23 cellular contexts compared by ENCODE assay signal in the genomic region with DNA sequence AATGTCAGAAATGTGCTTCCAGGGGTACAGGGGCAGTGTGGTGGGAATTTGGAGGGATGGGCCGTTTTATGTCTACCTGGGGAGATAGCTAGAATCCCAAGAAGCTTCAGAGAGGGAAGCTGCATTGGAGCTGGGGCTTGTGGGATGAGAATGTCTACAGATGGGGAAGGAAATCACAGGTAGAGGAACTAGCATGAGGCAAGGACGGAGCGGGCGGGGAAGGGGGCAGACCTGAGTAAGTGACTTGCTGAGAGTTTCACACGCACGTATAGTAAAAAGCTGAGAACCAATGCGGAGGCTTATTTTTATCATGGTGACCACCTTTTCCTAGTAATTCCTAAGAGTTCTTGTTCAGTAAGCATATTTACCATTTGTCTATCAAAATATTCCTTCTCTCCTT. TPM values are rescaled to one million over a fixed set of nuclear protein-coding genes. Genes with fewer than 3 reads are reported as not detected.
DNase-seq lines count a peak whose midpoint lies in the region; ATAC-seq and TF ChIP-seq lines count a peak whose summit lies in the region.
"Had no signal": no experiment of that assay in that cellular context is flagged by ENCODE, and none has a peak within 500 bp of the region (broad histone marks: within the 10 kb centered on the region; RNA-seq: fewer than 3 reads in every experiment).

No MANE protein-coding gene starts in this region.

- H3K27me3 ChIP-seq in GM23338 (ENCODE audit: insufficient read depth), result no peaks in the 10 kb centered on the region
- H3K27me3 ChIP-seq: right atrium auricular region, vagina had no signal

- H3K27ac ChIP-seq in GM23338 (ENCODE audit: low read depth) (peak overlapping the region; percentile 1; the same call in 1 of the 2 replicates), coronary artery (no peak overlapping the region)
- H3K27ac ChIP-seq: esophagus squamous epithelium, GM23248, right atrium auricular region, vagina had no signal

- H3K27ac Mint-ChIP-seq in GM23338 (peak overlapping the region; percentile 71; the same call in 1 of the 2 replicates), osteocyte (ENCODE audit: unreplicated experiment) (no peak overlapping the region)
- no peak overlapping the region for H3K27ac Mint-ChIP-seq in activated T-helper 1 cell treated with anti-CD3 and anti-CD28 coated beads, Interleukin-12 subunit alpha, Interleukin-12 subunit beta, Interleukin-2, Interleukin-4 antibody, amounts not matched to agents 30 ng/mL and 10 ng/mL and 1 ng/mL, durations not matched to agents 14 hours and 24 hours and 36 hours
- H3K27ac Mint-ChIP-seq: activated naive CD4-positive, alpha-beta T cell treated with anti-CD3 and anti-CD28 coated beads, Interleukin-2, amount 50 U/mL, for 24 hours; CD4-positive, CD25-positive, alpha-beta regulatory T cell had no signal

- peak overlapping the region; percentile 69 for H3K4me3 Mint-ChIP-seq in GM23338
- H3K4me3 Mint-ChIP-seq in osteocyte (ENCODE audit: unreplicated experiment), result no peak overlapping the region
- no peak overlapping the region for H3K4me3 Mint-ChIP-seq in activated T-helper 1 cell treated with anti-CD3 and anti-CD28 coated beads, Interleukin-12 subunit alpha, Interleukin-12 subunit beta, Interleukin-2, Interleukin-4 antibody, amounts not matched to agents 30 ng/mL and 10 ng/mL and 1 ng/mL, durations not matched to agents 14 hours and 24 hours and 36 hours
- H3K4me3 Mint-ChIP-seq: activated naive CD4-positive, alpha-beta T cell treated with anti-CD3 and anti-CD28 coated beads, Interleukin-2, amount 50 U/mL, for 24 hours; CD4-positive, CD25-positive, alpha-beta regulatory T cell; central memory CD8-positive, alpha-beta T cell had no signal

- H3K4me1 Mint-ChIP-seq in GM23338, result peaks cover 54% of the 10 kb centered on the region
- no peaks in the 10 kb centered on the region for H3K4me1 Mint-ChIP-seq in osteocyte (ENCODE audit: unreplicated experiment)
- H3K4me1 Mint-ChIP-seq in activated T-helper 1 cell treated with anti-CD3 and anti-CD28 coated beads, Interleukin-12 subunit alpha, Interleukin-12 subunit beta, Interleukin-2, Interleukin-4 antibody, amounts not matched to agents 30 ng/mL and 10 ng/mL and 1 ng/mL, durations not matched to agents 14 hours and 24 hours and 36 hours (ENCODE audit: low read depth), result no peaks in the 10 kb centered on the region
- H3K4me1 Mint-ChIP-seq: activated naive CD4-positive, alpha-beta T cell treated with anti-CD3 and anti-CD28 coated beads, Interleukin-2, amount 50 U/mL, for 24 hours; central memory CD8-positive, alpha-beta T cell had no signal

- H3K4me2 ChIP-seq in GM23338, result peak overlapping the region; percentile 80

- H4K20me1 ChIP-seq in GM23338 (replicated peaks; ENCODE audit: insufficient read depth), result no peaks in the 10 kb centered on the region

- H3F3A ChIP-seq in GM23338 (replicated peaks; ENCODE audit: low read depth), result 0 out of 2 replicates have a peak, but pooled peaks cover 3% of the 10 kb centered on the region

- H3K4me3 ChIP-seq in GM23338, result peak overlapping the region; percentile 54
- H3K4me3 ChIP-seq in coronary artery, result peak overlapping the region; percentile 44
- H3K4me3 ChIP-seq: esophagus squamous epithelium, GM23248, right atrium auricular region, vagina had no signal

- H3K4me1 ChIP-seq in GM23338 (ENCODE audit: insufficient read depth), result peaks cover 44% of the 10 kb centered on the region
- H3K4me1 ChIP-seq: right atrium auricular region, vagina had no signal

- no peaks in the 10 kb centered on the region for H3K36me3 ChIP-seq in GM23338 (ENCODE audit: insufficient read depth)
- H3K36me3 ChIP-seq: esophagus squamous epithelium, right atrium auricular region, vagina had no signal

- H2AFZ ChIP-seq in GM23338, result peak overlapping the region; percentile 19
- H2AFZ ChIP-seq: GM23248 had no signal

- peaks cover 3% of the 10 kb centered on the region for H3K27me3 Mint-ChIP-seq in GM23338 (ENCODE audit: insufficient read depth, low read depth, poor library complexity)
- peaks cover 51% of the 10 kb centered on the region for H3K27me3 Mint-ChIP-seq in osteocyte (ENCODE audit: unreplicated experiment)
- peaks cover 25% of the 10 kb centered on the region for H3K27me3 Mint-ChIP-seq in activated T-helper 1 cell treated with anti-CD3 and anti-CD28 coated beads, Interleukin-12 subunit alpha, Interleukin-12 subunit beta, Interleukin-2, Interleukin-4 antibody, amounts not matched to agents 30 ng/mL and 10 ng/mL and 1 ng/mL, durations not matched to agents 14 hours and 24 hours and 36 hours (ENCODE audit: insufficient read depth)

- peak; percentile 75 for DNase-seq in GM23338 (ENCODE audit: low spot score)
- no peak for DNase-seq in coronary artery (ENCODE audit: low spot score)
- DNase-seq in left lobe of liver (ENCODE audit: low spot score), result no peak
- peak; percentile 48 for DNase-seq in osteocyte (ENCODE audit: extremely low spot score, unreplicated experiment)
- DNase-seq in AML-193 (lab: John Stamatoyannopoulos, UW), result no peak
- no peak for DNase-seq in MV-4-11 (lab: John Stamatoyannopoulos, UW)
- DNase-seq in activated T-helper 1 cell treated with anti-CD3 and anti-CD28 coated beads, Interleukin-12 subunit alpha, Interleukin-12 subunit beta, Interleukin-2, Interleukin-4 antibody, amounts not matched to agents 30 ng/mL and 10 ng/mL and 1 ng/mL, durations not matched to agents 14 hours and 24 hours and 36 hours (ENCODE audit: low spot score), result no peak
- no peak for DNase-seq in stimulated activated CD8-positive, alpha-beta memory T cell treated with anti-CD3 and anti-CD28 coated beads, Interleukin-4, amount 100 ng/mL, for 48 hours
- DNase-seq: activated CD8-positive, alpha-beta memory T cell treated with anti-CD3 and anti-CD28 coated beads for 24 hours; activated T-cell treated with anti-CD3 and anti-CD28 coated beads, Interleukin-2, amount 50 U/mL, for 48 hours; aorta; CD4-positive, CD25-positive, alpha-beta regulatory T cell; effector CD4-positive, alpha-beta T cell; esophagus squamous epithelium; GM23248; left ventricle myocardium superior; NCI-H510A treated with DMSO at 0.1 percent for 48 hours; occipital lobe; T1000 had no signal

- TF ChIP-seq CTCF in GM23338 (conservative IDR thresholded peaks at IDR 0.05; ENCODE audit: low read depth in 2 of 2) (0 out of 4 replicates have a peak, but pooled peaks of 1 of the 2 experiments have one; percentile 12), coronary artery (IDR thresholded peaks at IDR 0.05) (no peak), osteocyte (IDR thresholded peaks at IDR 0.05) (no peak)

- peak; percentile 86 for ATAC-seq in GM23338
- ATAC-seq in left lobe of liver, result peak; percentile 47
- ATAC-seq: left ventricle myocardium superior had no signal

- no peaks in the 10 kb centered on the region for H3K9me2 ChIP-seq in GM23338 (ENCODE audit: insufficient read depth)

- H3K36me3 Mint-ChIP-seq in GM23338 (ENCODE audit: low read depth) (no peaks in the 10 kb centered on the region), osteocyte (ENCODE audit: unreplicated experiment) (no peaks in the 10 kb centered on the region)
- H3K36me3 Mint-ChIP-seq in activated T-helper 1 cell treated with anti-CD3 and anti-CD28 coated beads, Interleukin-12 subunit alpha, Interleukin-12 subunit beta, Interleukin-2, Interleukin-4 antibody, amounts not matched to agents 30 ng/mL and 10 ng/mL and 1 ng/mL, durations not matched to agents 14 hours and 24 hours and 36 hours (ENCODE audit: low read depth), result no peaks in the 10 kb centered on the region
- H3K36me3 Mint-ChIP-seq: activated naive CD4-positive, alpha-beta T cell treated with anti-CD3 and anti-CD28 coated beads, Interleukin-2, amount 50 U/mL, for 24 hours; CD4-positive, CD25-positive, alpha-beta regulatory T cell had no signal

- intact Hi-C loops in activated T-helper 1 cell treated with anti-CD3 and anti-CD28 coated beads, Interleukin-12 subunit alpha, Interleukin-12 subunit beta, Interleukin-2, Interleukin-4 antibody, amounts not matched to agents 30 ng/mL and 10 ng/mL and 1 ng/mL, durations not matched to agents 14 hours and 24 hours and 36 hours (cut with micrococcal nuclease), result no loop called here

- H3K79me2 ChIP-seq in GM23338 (replicated peaks; ENCODE audit: insufficient read depth), result no peaks in the 10 kb centered on the region

- H3K9me3 Mint-ChIP-seq in GM23338 (no peaks in the 10 kb centered on the region), osteocyte (ENCODE audit: unreplicated experiment) (no peaks in the 10 kb centered on the region)
- H3K9me3 Mint-ChIP-seq in activated T-helper 1 cell treated with anti-CD3 and anti-CD28 coated beads, Interleukin-12 subunit alpha, Interleukin-12 subunit beta, Interleukin-2, Interleukin-4 antibody, amounts not matched to agents 30 ng/mL and 10 ng/mL and 1 ng/mL, durations not matched to agents 14 hours and 24 hours and 36 hours, result no peaks in the 10 kb centered on the region
- H3K9me3 Mint-ChIP-seq: activated naive CD4-positive, alpha-beta T cell treated with anti-CD3 and anti-CD28 coated beads, Interleukin-2, amount 50 U/mL, for 24 hours; CD4-positive, CD25-positive, alpha-beta regulatory T cell; central memory CD8-positive, alpha-beta T cell had no signal

RNA-seq across cellular contexts. Expression of gene C2orf80, which starts 6.3 kb away (rescaled TPM):
- total RNA-seq in GM23338 (2014; rRNA removed; shearing (Covaris generic)), result 3.1 TPM in 1 of 2 replicates, not detected in the other
- polyA plus RNA-seq in GM23338 (2016; fragmentation: Nextera tagmentation; extraction: Ambion mirVana), result 0.64 and 0.92 TPM in 2 replicates
- total RNA-seq in left lobe of liver (not detected), osteocyte (not detected in 2 replicates)
- not detected in 2 replicates for total RNA-seq in activated T-helper 1 cell treated with anti-CD3 and anti-CD28 coated beads, Interleukin-12 subunit alpha, Interleukin-12 subunit beta, Interleukin-2, Interleukin-4 antibody, amounts not matched to agents 30 ng/mL and 10 ng/mL and 1 ng/mL, durations not matched to agents 14 hours and 24 hours and 36 hours
- total RNA-seq: aorta; CD4-positive, CD25-positive, alpha-beta regulatory T cell; esophagus squamous epithelium; GM23248; left ventricle myocardium superior; right atrium auricular region; vagina had no signal
- polyA plus RNA-seq: aorta; CD4-positive, CD25-positive, alpha-beta regulatory T cell; GM23248 had no signal

RNA-seq across cellular contexts. Expression of gene CRYGA, which starts 20.1 kb away (rescaled TPM):
- total RNA-seq in GM23338 (2014; rRNA removed; shearing (Covaris generic)), result not detected in 2 replicates
- not detected in 2 replicates for polyA plus RNA-seq in GM23338 (2016; fragmentation: Nextera tagmentation; extraction: Ambion mirVana)
- total RNA-seq in left lobe of liver (not detected), osteocyte (not detected in 2 replicates)
- not detected in 2 replicates for total RNA-seq in activated T-helper 1 cell treated with anti-CD3 and anti-CD28 coated beads, Interleukin-12 subunit alpha, Interleukin-12 subunit beta, Interleukin-2, Interleukin-4 antibody, amounts not matched to agents 30 ng/mL and 10 ng/mL and 1 ng/mL, durations not matched to agents 14 hours and 24 hours and 36 hours
- total RNA-seq: aorta; CD4-positive, CD25-positive, alpha-beta regulatory T cell; esophagus squamous epithelium; GM23248; left ventricle myocardium superior; occipital lobe; right atrium auricular region; vagina had no signal
- polyA plus RNA-seq: aorta; CD4-positive, CD25-positive, alpha-beta regulatory T cell; GM23248 had no signal

RNA-seq across cellular contexts. Expression of gene CRYGB, which starts 37.6 kb away (rescaled TPM):
- 1.9 TPM in 1 of 2 replicates, not detected in the other for total RNA-seq in GM23338 (2014; rRNA removed; shearing (Covaris generic))
- polyA plus RNA-seq in GM23338 (2016; fragmentation: Nextera tagmentation; extraction: Ambion mirVana), result 0.49 and 0.92 TPM in 2 replicates
- total RNA-seq in left lobe of liver (not detected), osteocyte (not detected in 2 replicates)
- not detected in 2 replicates for total RNA-seq in activated T-helper 1 cell treated with anti-CD3 and anti-CD28 coated beads, Interleukin-12 subunit alpha, Interleukin-12 subunit beta, Interleukin-2, Interleukin-4 antibody, amounts not matched to agents 30 ng/mL and 10 ng/mL and 1 ng/mL, durations not matched to agents 14 hours and 24 hours and 36 hours
- total RNA-seq: aorta; CD4-positive, CD25-positive, alpha-beta regulatory T cell; esophagus squamous epithelium; GM23248; left ventricle myocardium superior; occipital lobe; right atrium auricular region; vagina had no signal
- polyA plus RNA-seq: aorta; CD4-positive, CD25-positive, alpha-beta regulatory T cell; GM23248 had no signal

RNA-seq across cellular contexts. Expression of gene CRYGC, which starts 53.9 kb away (rescaled TPM):
- not detected in 2 replicates for total RNA-seq in GM23338 (2014; rRNA removed; shearing (Covaris generic))
- polyA plus RNA-seq in GM23338 (2016; fragmentation: Nextera tagmentation; extraction: Ambion mirVana), result not detected in 2 replicates
- total RNA-seq in left lobe of liver, result not detected
- not detected in 2 replicates for total RNA-seq in osteocyte
- total RNA-seq in activated T-helper 1 cell treated with anti-CD3 and anti-CD28 coated beads, Interleukin-12 subunit alpha, Interleukin-12 subunit beta, Interleukin-2, Interleukin-4 antibody, amounts not matched to agents 30 ng/mL and 10 ng/mL and 1 ng/mL, durations not matched to agents 14 hours and 24 hours and 36 hours, result not detected in 2 replicates
- total RNA-seq: aorta; CD4-positive, CD25-positive, alpha-beta regulatory T cell; esophagus squamous epithelium; GM23248; left ventricle myocardium superior; occipital lobe; right atrium auricular region; vagina had no signal
- polyA plus RNA-seq: aorta; CD4-positive, CD25-positive, alpha-beta regulatory T cell; GM23248 had no signal

RNA-seq across cellular contexts. Expression of gene CRYGD, which starts 59.2 kb away (rescaled TPM):
- total RNA-seq in GM23338 (2014; rRNA removed; shearing (Covaris generic)), result 3.0 and 3.4 TPM in 2 replicates
- 22.6 and 23.9 TPM in 2 replicates for polyA plus RNA-seq in GM23338 (2016; fragmentation: Nextera tagmentation; extraction: Ambion mirVana)
- total RNA-seq in left lobe of liver (not detected), osteocyte (not detected in 2 replicates)
- total RNA-seq in activated T-helper 1 cell treated with anti-CD3 and anti-CD28 coated beads, Interleukin-12 subunit alpha, Interleukin-12 subunit beta, Interleukin-2, Interleukin-4 antibody, amounts not matched to agents 30 ng/mL and 10 ng/mL and 1 ng/mL, durations not matched to agents 14 hours and 24 hours and 36 hours, result not detected in 2 replicates
- total RNA-seq: aorta, esophagus squamous epithelium, GM23248, left ventricle myocardium superior, right atrium auricular region, vagina had no signal
- polyA plus RNA-seq: aorta; CD4-positive, CD25-positive, alpha-beta regulatory T cell; GM23248 had no signal

Comparison
In these comparisons a context has a peak if more than half of its experiments do, and no peak if none do; other contexts are left out.
1. DNase-seq: peak in GM23338 (single experiment) and osteocyte (single experiment); none in coronary artery (single experiment), left lobe of liver (single experiment), AML-193 (0 of 2), MV-4-11 (single experiment), activated T-helper 1 cell treated with anti-CD3 and anti-CD28 coated beads, Interleukin-12 subunit alpha, Interleukin-12 subunit beta, Interleukin-2, Interleukin-4 antibody, amounts not matched to agents 30 ng/mL and 10 ng/mL and 1 ng/mL, durations not matched to agents 14 hours and 24 hours and 36 hours (single experiment) and stimulated activated CD8-positive, alpha-beta memory T cell treated with anti-CD3 and anti-CD28 coated beads, Interleukin-4, amount 100 ng/mL, for 48 hours (single experiment).